ENCODE assay signal across 8 cellular contexts in the genomic region with DNA sequence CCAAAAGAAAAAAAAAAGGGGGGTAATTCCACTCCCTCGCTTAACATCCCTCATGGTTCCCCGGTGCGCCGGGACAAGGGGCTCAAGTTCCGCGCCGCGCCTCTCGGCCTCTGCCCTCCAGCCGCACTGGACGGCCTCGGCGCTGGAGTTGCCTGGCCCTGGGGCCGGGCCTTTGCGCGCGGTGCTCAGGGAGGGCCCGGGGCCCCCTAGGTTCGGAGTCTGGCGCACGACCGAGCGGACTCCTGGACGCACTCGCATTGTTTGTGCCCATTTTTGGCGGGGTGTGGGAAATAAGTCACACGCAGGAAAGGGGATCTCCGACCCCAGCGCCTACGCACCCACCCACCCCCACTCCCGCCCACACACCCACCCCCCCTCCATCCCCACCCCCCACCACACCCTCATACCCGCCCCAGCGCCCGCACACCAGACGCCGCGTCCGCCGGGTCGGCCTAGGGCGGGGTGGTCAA. TPM values are rescaled to one million over a fixed set of nuclear protein-coding genes. Genes with fewer than 3 reads are reported as not detected.
DNase-seq lines count a peak whose midpoint lies in the region; ATAC-seq and TF ChIP-seq lines count a peak whose summit lies in the region.

No MANE protein-coding gene starts in this region.

- ATAC-seq in activated T-cell treated with anti-CD3 and anti-CD28 coated beads, Interleukin-2, amount 50 U/mL, for 72 hours (replicated peaks in 1 of 2): peak; percentile 49 to 55
- peak; percentile 23 for ATAC-seq in HG02610 (IDR thresholded peaks at IDR 0.05; ENCODE audit: unreplicated experiment)

- H3K27ac ChIP-seq in iPS-18a (ENCODE audit: low read length) (no peak overlapping the region), smooth muscle cell (ENCODE audit: low read depth) (peak overlapping the region; percentile 97)

- peak overlapping the region; percentile 99 for H3K9ac ChIP-seq in iPS-18a (ENCODE audit: low read length)
- H3K9ac ChIP-seq in smooth muscle cell (ENCODE audit: low read depth): peak overlapping the region; percentile 96

- peak overlapping the region; percentile 98 to 100 for H3K4me3 Mint-ChIP-seq in activated T-cell treated with anti-CD3 and anti-CD28 coated beads, Interleukin-2, amount 50 U/mL, for 72 hours

- no peak for TF ChIP-seq CTCF in astrocyte of the cerebellum (IDR thresholded peaks at IDR 0.05; ENCODE audit: low read depth, low read length, missing control alignments)
- no peak for TF ChIP-seq CTCF in smooth muscle cell (IDR thresholded peaks at IDR 0.05; ENCODE audit: borderline replicate concordance, insufficient read depth, poor library complexity, severe bottlenecking)

- WGBS in smooth muscle cell (ENCODE audit: low lambda C conversion rate): 1% methylated on average over 31 of the region's 41 CpGs

- H3K9me3 ChIP-seq in iPS-18a (ENCODE audit: control insufficient read depth, low read depth, low read length) (no peaks in the 10 kb centered on the region), smooth muscle cell (replicated peaks; ENCODE audit: low read depth) (no peaks in the 10 kb centered on the region)

- H3K27me3 ChIP-seq in iPS-18a (ENCODE audit: control insufficient read depth, insufficient read depth, low read length) (no peaks in the 10 kb centered on the region), smooth muscle cell (ENCODE audit: low read depth) (no peaks in the 10 kb centered on the region)

- H3K27me3 Mint-ChIP-seq in activated T-cell treated with anti-CD3 and anti-CD28 coated beads, Interleukin-2, amount 50 U/mL, for 72 hours (ENCODE audit: low read depth): no peaks in the 10 kb centered on the region

- H3K4me1 Mint-ChIP-seq in activated T-cell treated with anti-CD3 and anti-CD28 coated beads, Interleukin-2, amount 50 U/mL, for 72 hours (ENCODE audit: low read depth): peaks cover 55% of the 10 kb centered on the region

- no peak overlapping the region for H2AFZ ChIP-seq in smooth muscle cell (ENCODE audit: low read depth)

- H3K9me3 Mint-ChIP-seq in activated T-cell treated with anti-CD3 and anti-CD28 coated beads, Interleukin-2, amount 50 U/mL, for 72 hours: no peaks in the 10 kb centered on the region

- peaks cover 23 to 39% of the 10 kb centered on the region in 2 donors for H3K36me3 Mint-ChIP-seq in activated T-cell treated with anti-CD3 and anti-CD28 coated beads, Interleukin-2, amount 50 U/mL, for 72 hours (ENCODE audit: insufficient read depth in 2 of 2)

- H3K27ac Mint-ChIP-seq in activated T-cell treated with anti-CD3 and anti-CD28 coated beads, Interleukin-2, amount 50 U/mL, for 72 hours: peak overlapping the region; percentile 74

- H3K79me2 ChIP-seq in smooth muscle cell (ENCODE audit: low read depth): peaks cover 45% of the 10 kb centered on the region

- peak; percentile 54 to 57 for DNase-seq in activated T-cell treated with anti-CD3 and anti-CD28 coated beads, Interleukin-2, amount 50 U/mL, for 72 hours
- no peak for DNase-seq in activated T-cell treated with anti-CD3 and anti-CD28 coated beads, Interleukin-2, amount 50 U/mL, for 48 hours
- DNase-seq in NCI-H69 (lab: John Stamatoyannopoulos, UW) (peak; percentile 71), astrocyte of the cerebellum (ENCODE audit: low read depth) (no peak), smooth muscle cell (lab: John Stamatoyannopoulos, UW; ENCODE audit: unreplicated experiment) (no peak), NK-92 (lab: John Stamatoyannopoulos, UW; ENCODE audit: unreplicated experiment) (no peak)

- H3K4me3 ChIP-seq in astrocyte of the cerebellum (ENCODE audit: low read depth, low read length): peak overlapping the region; percentile 99
- peak overlapping the region; percentile 97 for H3K4me3 ChIP-seq in iPS-18a (ENCODE audit: low read length)
- H3K4me3 ChIP-seq in smooth muscle cell: peak overlapping the region; percentile 85

- H3K4me1 ChIP-seq in iPS-18a (ENCODE audit: control insufficient read depth, low read depth, low read length): no peaks in the 10 kb centered on the region
- peaks cover 13% of the 10 kb centered on the region for H3K4me1 ChIP-seq in smooth muscle cell (ENCODE audit: low read depth)

- H4K20me1 ChIP-seq in smooth muscle cell (ENCODE audit: low read depth): peaks cover 65% of the 10 kb centered on the region

- peak overlapping the region; percentile 96 for H3K4me2 ChIP-seq in smooth muscle cell

- in situ Hi-C loops in astrocyte of the cerebellum (cut with HindIII; ENCODE audit: low sequenced_read_pairs): no loop called here

- H3K36me3 ChIP-seq in iPS-18a (ENCODE audit: control insufficient read depth, low read depth, low read length): peaks cover 58% of the 10 kb centered on the region
- no peaks in the 10 kb centered on the region for H3K36me3 ChIP-seq in smooth muscle cell (ENCODE audit: low read depth)

- H3F3A ChIP-seq in smooth muscle cell (ENCODE audit: low read depth): peaks cover 36% of the 10 kb centered on the region

RNA-seq across cellular contexts. Expression of gene MED22, which starts 0.4 kb away (rescaled TPM):
- 10 to 100 TPM; 27.4 to 31.5 TPM for total RNA-seq in activated T-cell treated with anti-CD3 and anti-CD28 coated beads, Interleukin-2, amount 50 U/mL, for 72 hours
- 8.3 and 9.0 TPM in 2 replicates for total RNA-seq in smooth muscle cell
- polyA plus RNA-seq in smooth muscle cell: 15.8 and 17.9 TPM in 2 replicates

RNA-seq across cellular contexts. Expression of gene RPL7A, which starts 0.5 kb away (rescaled TPM):
- 1,000 to 10,000 TPM; 2,529 to 2,856 TPM for total RNA-seq in activated T-cell treated with anti-CD3 and anti-CD28 coated beads, Interleukin-2, amount 50 U/mL, for 72 hours
- total RNA-seq in smooth muscle cell: 1,134 and 1,254 TPM in 2 replicates
- 372 and 413 TPM in 2 replicates for polyA plus RNA-seq in smooth muscle cell

RNA-seq across cellular contexts. Expression of gene SURF1, which starts 8.7 kb away (rescaled TPM):
- 10 to 100 TPM; 32.7 to 33.4 TPM for total RNA-seq in activated T-cell treated with anti-CD3 and anti-CD28 coated beads, Interleukin-2, amount 50 U/mL, for 72 hours
- total RNA-seq in smooth muscle cell: 23.8 and 33.5 TPM in 2 replicates
- 57.7 and 60.7 TPM in 2 replicates for polyA plus RNA-seq in smooth muscle cell

RNA-seq across cellular contexts. Expression of gene SURF2, which starts 8.8 kb away (rescaled TPM):
- total RNA-seq in activated T-cell treated with anti-CD3 and anti-CD28 coated beads, Interleukin-2, amount 50 U/mL, for 72 hours: 10 to 100 TPM; 14.7 to 19.9 TPM
- total RNA-seq in smooth muscle cell: 2.8 and 11.4 TPM in 2 replicates
- polyA plus RNA-seq in smooth muscle cell: 21.4 and 28.9 TPM in 2 replicates

RNA-seq across cellular contexts. Expression of gene SURF6, which starts 11.6 kb away (rescaled TPM):
- total RNA-seq in activated T-cell treated with anti-CD3 and anti-CD28 coated beads, Interleukin-2, amount 50 U/mL, for 72 hours: 10 to 100 TPM; 13.7 to 14.0 TPM
- total RNA-seq in smooth muscle cell: 8.1 and 11.7 TPM in 2 replicates
- 16.5 and 17.8 TPM in 2 replicates for polyA plus RNA-seq in smooth muscle cell

Comparison
In these comparisons a context has a peak if more than half of its experiments do, and no peak if none do; other contexts are left out.
1. DNase-seq: peak in activated T-cell treated with anti-CD3 and anti-CD28 coated beads, Interleukin-2, amount 50 U/mL, for 72 hours (2 of 2) and NCI-H69 (single experiment); none in activated T-cell treated with anti-CD3 and anti-CD28 coated beads, Interleukin-2, amount 50 U/mL, for 48 hours (0 of 2), astrocyte of the cerebellum (single experiment), smooth muscle cell (single experiment) and NK-92 (single experiment).
2. Peak in every context shown above with its lines, with median percentiles within 50 percentile points of each other: H3K4me3 ChIP-seq.